Comparison of ENCODE assay signal across 3 cellular contexts in genomic region chr20:7420345-7420744, GRCh38.
"Had no signal": no experiment of that assay in that cellular context is flagged by ENCODE, and none has a peak within 500 bp of the region (broad histone marks: within the 10 kb centered on the region; RNA-seq: fewer than 3 reads in every experiment).

No MANE protein-coding gene starts in this region.

- ATAC-seq: GM12878 had no signal

- H3K4me3 ChIP-seq: GM12878 had no signal

- DNase-seq: GDM1, GF-D8 had no signal
